In the genomic region with DNA sequence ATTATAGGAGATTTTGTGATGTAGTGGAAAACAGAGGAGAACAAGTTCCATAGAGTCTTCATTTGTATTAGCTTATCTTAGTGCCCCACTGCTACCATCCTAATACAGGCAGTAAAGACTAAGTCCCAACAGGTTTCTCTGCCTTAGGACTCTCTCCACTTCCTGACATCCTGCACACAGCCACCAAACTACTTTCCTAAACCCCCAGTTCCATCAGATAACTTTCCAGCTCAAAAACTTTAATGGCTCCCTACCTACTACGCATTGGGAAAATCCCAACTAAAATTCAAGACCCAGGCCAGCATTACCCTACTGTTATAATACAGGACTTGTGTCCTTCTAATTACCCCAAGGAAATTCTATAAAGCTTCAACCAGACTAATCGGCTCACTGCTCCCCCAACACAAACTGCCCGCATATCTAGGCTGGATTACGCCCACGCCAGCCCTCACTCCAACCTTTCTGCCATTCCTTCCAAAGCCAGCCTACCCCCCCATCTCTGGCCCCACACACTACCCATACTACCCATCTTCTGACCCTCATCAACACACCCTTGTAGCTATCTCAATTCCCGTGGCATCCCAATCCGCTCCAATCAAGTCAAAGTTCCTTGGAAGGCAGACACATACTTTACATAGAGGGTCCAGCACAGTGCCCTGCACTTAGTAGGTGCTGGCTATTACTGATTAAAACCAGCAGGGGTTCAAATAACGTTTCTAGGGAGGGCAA, we compare ENCODE assay signal across 8 cellular contexts. TPM values are rescaled to one million over a fixed set of nuclear protein-coding genes. Genes with fewer than 3 reads are reported as not detected.
A peak's percentile ranks its signal among the peaks of the same experiment; 100 is the strongest.
DNase-seq lines count a peak whose midpoint lies in the region; ATAC-seq and TF ChIP-seq lines count a peak whose summit lies in the region.

No MANE protein-coding gene starts in this region.

- peak overlapping the region; percentile 77 to 95 (median 92) for H3K4me3 Mint-ChIP-seq in CD4-positive, alpha-beta memory T cell

- no peak for DNase-seq in CD4-positive, alpha-beta memory T cell
- DNase-seq in Karpas-422 (no peak), coronary artery (ENCODE audit: low spot score) (no peak), GF-D8 (lab: John Stamatoyannopoulos, UW) (no peak), SW 1271 (lab: John Stamatoyannopoulos, UW) (no peak), NCI-H1092 (lab: John Stamatoyannopoulos, UW) (no peak)

- peaks cover 4 to 20% of the 10 kb centered on the region in 2 donors for H3K36me3 Mint-ChIP-seq in CD4-positive, alpha-beta memory T cell

- H2AFZ ChIP-seq in Karpas-422 (ENCODE audit: low read length), result no peak overlapping the region
- H2AFZ ChIP-seq in neural cell (ENCODE audit: low read depth, low read length), result no peak overlapping the region

- no peak for TF ChIP-seq RAD21 in neural cell (conservative IDR thresholded peaks at IDR 0.05)

- no peak for TF ChIP-seq EP300 in neural cell (conservative IDR thresholded peaks at IDR 0.05; ENCODE audit: poor library complexity, severe bottlenecking)

- H3K9ac ChIP-seq in Karpas-422 (ENCODE audit: low read length) (peak overlapping the region; percentile 94), neural cell (ENCODE audit: low read length) (peak overlapping the region; percentile 91)

- peaks cover 58% of the 10 kb centered on the region for H3K79me2 ChIP-seq in Karpas-422 (ENCODE audit: low read length)
- peaks cover 6% of the 10 kb centered on the region for H3K79me2 ChIP-seq in neural cell (replicated peaks; ENCODE audit: insufficient read depth, low read length)

- peaks cover 6% of the 10 kb centered on the region; the same call in 1 of the 2 replicates for H4K20me1 ChIP-seq in Karpas-422 (ENCODE audit: insufficient read depth, low read depth, low read length)
- H4K20me1 ChIP-seq in neural cell (ENCODE audit: insufficient read depth), result no peaks in the 10 kb centered on the region

- no peaks in the 10 kb centered on the region for H3K36me3 ChIP-seq in CD4-positive, alpha-beta memory T cell (ENCODE audit: insufficient read depth, low read length)
- H3K36me3 ChIP-seq in Karpas-422 (ENCODE audit: insufficient read depth, low read length), result no peaks in the 10 kb centered on the region
- H3K36me3 ChIP-seq in neural cell (ENCODE audit: insufficient read depth, low read length), result no peaks in the 10 kb centered on the region

- no peak for ATAC-seq in HG02885 (IDR thresholded peaks at IDR 0.05; ENCODE audit: poor library complexity, unreplicated experiment)

- H3K4me2 ChIP-seq in Karpas-422 (ENCODE audit: low read depth, low read length, poor library complexity, severe bottlenecking) (peak overlapping the region; percentile 89), neural cell (ENCODE audit: low read length) (peak overlapping the region; percentile 66)

- CTCF ChIA-PET in CD4-positive, alpha-beta memory T cell (lab: Charles Lee; ENCODE audit: partially characterized antibody), result interaction anchor here (0.9 to 9.8 kb wide), 9 partner anchors 10 to 280 kb away, joined by 3 to 215 read pairs (median 4); no protein-coding TSS in a partner anchor

- no peaks in the 10 kb centered on the region for H3K27me3 Mint-ChIP-seq in CD4-positive, alpha-beta memory T cell

- peak overlapping the region; percentile 52 to 92 (median 90) for H3K27ac Mint-ChIP-seq in CD4-positive, alpha-beta memory T cell

- no peaks in the 10 kb centered on the region for H3K27me3 ChIP-seq in CD4-positive, alpha-beta memory T cell (ENCODE audit: insufficient read depth, low read length)
- H3K27me3 ChIP-seq in Karpas-422 (ENCODE audit: low read length) (no peaks in the 10 kb centered on the region), neural cell (ENCODE audit: insufficient read depth, low read depth, low read length) (no peaks in the 10 kb centered on the region)

- TF ChIP-seq CTCF in coronary artery (IDR thresholded peaks at IDR 0.05) (no peak), neural cell (IDR thresholded peaks at IDR 0.05; ENCODE audit: poor library complexity, severe bottlenecking) (no peak)

- peaks cover 3% of the 10 kb centered on the region for H3F3A ChIP-seq in neural cell (ENCODE audit: insufficient read depth, low read length, poor library complexity, severe bottlenecking)

- H3K4me1 ChIP-seq in CD4-positive, alpha-beta memory T cell (ENCODE audit: insufficient read depth, low read length), result peaks cover 32% of the 10 kb centered on the region
- H3K4me1 ChIP-seq in Karpas-422 (ENCODE audit: low read length), result peaks cover 47% of the 10 kb centered on the region

- no peak overlapping the region for H3K27ac ChIP-seq in CD4-positive, alpha-beta memory T cell (ENCODE audit: low read depth, low read length)
- H3K27ac ChIP-seq in Karpas-422 (ENCODE audit: low read length) (peak overlapping the region; percentile 65), coronary artery (peak overlapping the region; percentile 84 to 98), neural cell (ENCODE audit: low read length) (no peak overlapping the region)

- intact Hi-C loops in CD4-positive, alpha-beta memory T cell (cut with micrococcal nuclease), result loop anchor here (5.0 kb wide), 2 partner anchors 330 to 485 kb away; no protein-coding TSS in a partner anchor

- H3K9me2 ChIP-seq in Karpas-422 (replicated peaks; ENCODE audit: insufficient read depth, low read length) (no peaks in the 10 kb centered on the region), neural cell (ENCODE audit: insufficient read depth, low read length) (no peaks in the 10 kb centered on the region)

- H3K4me3 ChIP-seq in CD4-positive, alpha-beta memory T cell (ENCODE audit: low read length in 2 of 2), result peak overlapping the region; percentile 50 to 86
- H3K4me3 ChIP-seq in Karpas-422 (ENCODE audit: low read length), result peak overlapping the region; percentile 89
- H3K4me3 ChIP-seq in coronary artery, result peak overlapping the region; percentile 89
- H3K4me3 ChIP-seq in neural cell (ENCODE audit: low read length), result peak overlapping the region; percentile 98

- POLR2A ChIA-PET in CD4-positive, alpha-beta memory T cell (lab: Charles Lee; ENCODE audit: partially characterized antibody), result interaction anchor here (1.5 to 8.4 kb wide), 4 partner anchors 18 to 282 kb away, joined by 4 to 151 read pairs (median 18); a partner anchor contains a TSS

- H3K9me3 ChIP-seq in CD4-positive, alpha-beta memory T cell (ENCODE audit: control insufficient read depth in 1 of 2, low read length in 2 of 2), result no peaks in the 10 kb centered on the region
- H3K9me3 ChIP-seq in Karpas-422 (ENCODE audit: low read length) (no peaks in the 10 kb centered on the region), neural cell (ENCODE audit: low read length) (no peaks in the 10 kb centered on the region)

- peaks cover 0 to 1% (median 0%) of the 10 kb centered on the region in 8 donors for H3K9me3 Mint-ChIP-seq in CD4-positive, alpha-beta memory T cell

- H3K4me1 Mint-ChIP-seq in CD4-positive, alpha-beta memory T cell, result peaks cover 32 to 55% (median 40%) of the 10 kb centered on the region in 4 donors

TF ChIP-seq in neural cell, 6 proteins besides CTCF, POLR2A, EP300 and RAD21:
- no peak for TF ChIP-seq MXI1 (conservative IDR thresholded peaks at IDR 0.05; ENCODE audit: poor library complexity, severe bottlenecking)
- no peak for TF ChIP-seq SMC3 (conservative IDR thresholded peaks at IDR 0.05; ENCODE audit: poor library complexity)

RNA-seq across cellular contexts. Expression of a gene that starts 1.4 kb away (rescaled TPM):
- 10 to 100 TPM; 38.4 to 40.2 TPM for total RNA-seq in CD4-positive, alpha-beta memory T cell
- polyA plus RNA-seq in CD4-positive, alpha-beta memory T cell, result 10 to 100 TPM; 19.5 to 20.0 TPM
- 11.1 and 56.2 TPM in 2 replicates for total RNA-seq in Karpas-422 (2014; rRNA removed; shearing (Covaris generic); ENCODE audit: low replicate concordance)
- polyA plus RNA-seq in neural cell, result 10.4 and 11.5 TPM in 2 replicates
- 20.0 and 23.8 TPM in 2 replicates for polyA minus RNA-seq in neural cell

RNA-seq across cellular contexts. Expression of a gene that starts 20.4 kb away (rescaled TPM):
- total RNA-seq in CD4-positive, alpha-beta memory T cell, result 1 to 10 TPM; 2.0 to 2.1 TPM
- under 1 TPM; 0.87 to 0.92 TPM for polyA plus RNA-seq in CD4-positive, alpha-beta memory T cell
- total RNA-seq in Karpas-422 (2014; rRNA removed; shearing (Covaris generic); ENCODE audit: low replicate concordance), result 9.1 and 14.2 TPM in 2 replicates
- 0.32 and 0.47 TPM in 2 replicates for polyA plus RNA-seq in neural cell
- polyA minus RNA-seq in neural cell, result 2.5 and 2.7 TPM in 2 replicates

Comparison
In these comparisons a context has a peak if more than half of its experiments do, and no peak if none do; other contexts are left out.
1. H3K27ac ChIP-seq: peak in Karpas-422 (single experiment) and coronary artery (2 of 2); none in CD4-positive, alpha-beta memory T cell (single experiment) and neural cell (single experiment).
2. Peak in every context shown above with its lines, with median percentiles within 50 percentile points of each other: H3K4me3 ChIP-seq.